In genomic region chr9:37283730-37284235, GRCh38 we compare ENCODE assay signal across 9 cellular contexts.
A peak's percentile ranks its signal among the peaks of the same experiment; 100 is the strongest.
DNase-seq lines count a peak whose midpoint lies in the region; ATAC-seq lines count a peak whose summit lies in the region.
"Had no signal": no experiment of that assay in that cellular context is flagged by ENCODE, and none has a peak within 500 bp of the region (broad histone marks: within the 10 kb centered on the region; RNA-seq: fewer than 3 reads in every experiment).

No MANE protein-coding gene starts in this region.

- no peaks in the 10 kb centered on the region for H3K27me3 ChIP-seq in BLaER1

- peaks cover 27% of the 10 kb centered on the region; the same call in 1 of the 2 replicates for H3K36me3 ChIP-seq in BLaER1
- H3K36me3 ChIP-seq in SK-N-MC (ENCODE audit: insufficient read depth, low read length) = no peaks in the 10 kb centered on the region; the same call in 1 of the 2 replicates

- peak overlapping the region; percentile 93 for H3K4me2 ChIP-seq in BLaER1

- H3K9me3 ChIP-seq in BLaER1 = no peaks in the 10 kb centered on the region; the same call in 1 of the 2 replicates
- H3K9me3 ChIP-seq in SK-N-MC (ENCODE audit: low read depth, low read length) = no peaks in the 10 kb centered on the region

- no peaks in the 10 kb centered on the region for H4K20me1 ChIP-seq in BLaER1

- H3K27ac ChIP-seq in BLaER1 (peak overlapping the region; percentile 99), SK-N-MC (peak overlapping the region; percentile 80)

- H3K4me3 ChIP-seq in BLaER1 (peak overlapping the region; percentile 70), SK-N-MC (peak overlapping the region; percentile 29)

- peak; percentile 55 for ATAC-seq in GM21423 (IDR thresholded peaks at IDR 0.05; ENCODE audit: unreplicated experiment)
- ATAC-seq in HG03159 (IDR thresholded peaks at IDR 0.05; ENCODE audit: unreplicated experiment) = no peak
- ATAC-seq: left ventricle myocardium superior had no signal

- DNase-seq in SK-N-MC (ENCODE audit: low read depth, low spot score) = no peak
- peak; percentile 37 for DNase-seq in iris pigment epithelial cell (ENCODE audit: low read depth)
- no peak for DNase-seq in superior temporal gyrus (ENCODE audit: extremely low spot score)
- no peak for DNase-seq in NK-92 (lab: John Stamatoyannopoulos, UW; ENCODE audit: unreplicated experiment)
- DNase-seq in NOMO-1 (lab: John Stamatoyannopoulos, UW; ENCODE audit: unreplicated experiment in 2 of 2) = no peak
- DNase-seq: left ventricle myocardium superior had no signal

- H3K4me1 ChIP-seq in BLaER1 = peaks cover 68% of the 10 kb centered on the region

- H3K9ac ChIP-seq in BLaER1 (peak overlapping the region; percentile 92), SK-N-MC (ENCODE audit: insufficient read length) (peak overlapping the region; percentile 50)
